In the genomic region with DNA sequence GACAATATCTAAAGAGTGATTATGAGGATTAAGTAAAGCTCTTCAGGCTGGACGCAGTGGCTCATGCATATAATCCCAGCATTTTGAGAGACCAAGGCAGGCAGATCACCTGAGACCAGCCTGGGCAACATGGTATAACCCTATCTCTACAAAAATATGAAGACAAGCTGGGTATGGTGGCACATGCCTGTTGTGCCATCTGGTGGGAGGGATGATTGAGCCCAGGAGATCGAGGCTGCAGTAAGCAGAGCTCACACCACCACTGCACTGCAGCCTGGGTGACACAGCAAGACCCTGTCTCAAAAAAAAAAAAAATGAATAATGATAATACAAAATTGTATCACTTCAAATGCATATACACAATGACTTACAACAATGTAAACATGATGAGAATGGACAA, we compare ENCODE assay signal across 1 cellular context.
TF ChIP-seq lines count a peak whose summit lies in the region.

No MANE protein-coding gene starts in this region.

TF ChIP-seq in liver, 16 proteins besides CTCF, POLR2A, EP300 and RAD21 (continued from another document):
- TF ChIP-seq, protein P1, sequence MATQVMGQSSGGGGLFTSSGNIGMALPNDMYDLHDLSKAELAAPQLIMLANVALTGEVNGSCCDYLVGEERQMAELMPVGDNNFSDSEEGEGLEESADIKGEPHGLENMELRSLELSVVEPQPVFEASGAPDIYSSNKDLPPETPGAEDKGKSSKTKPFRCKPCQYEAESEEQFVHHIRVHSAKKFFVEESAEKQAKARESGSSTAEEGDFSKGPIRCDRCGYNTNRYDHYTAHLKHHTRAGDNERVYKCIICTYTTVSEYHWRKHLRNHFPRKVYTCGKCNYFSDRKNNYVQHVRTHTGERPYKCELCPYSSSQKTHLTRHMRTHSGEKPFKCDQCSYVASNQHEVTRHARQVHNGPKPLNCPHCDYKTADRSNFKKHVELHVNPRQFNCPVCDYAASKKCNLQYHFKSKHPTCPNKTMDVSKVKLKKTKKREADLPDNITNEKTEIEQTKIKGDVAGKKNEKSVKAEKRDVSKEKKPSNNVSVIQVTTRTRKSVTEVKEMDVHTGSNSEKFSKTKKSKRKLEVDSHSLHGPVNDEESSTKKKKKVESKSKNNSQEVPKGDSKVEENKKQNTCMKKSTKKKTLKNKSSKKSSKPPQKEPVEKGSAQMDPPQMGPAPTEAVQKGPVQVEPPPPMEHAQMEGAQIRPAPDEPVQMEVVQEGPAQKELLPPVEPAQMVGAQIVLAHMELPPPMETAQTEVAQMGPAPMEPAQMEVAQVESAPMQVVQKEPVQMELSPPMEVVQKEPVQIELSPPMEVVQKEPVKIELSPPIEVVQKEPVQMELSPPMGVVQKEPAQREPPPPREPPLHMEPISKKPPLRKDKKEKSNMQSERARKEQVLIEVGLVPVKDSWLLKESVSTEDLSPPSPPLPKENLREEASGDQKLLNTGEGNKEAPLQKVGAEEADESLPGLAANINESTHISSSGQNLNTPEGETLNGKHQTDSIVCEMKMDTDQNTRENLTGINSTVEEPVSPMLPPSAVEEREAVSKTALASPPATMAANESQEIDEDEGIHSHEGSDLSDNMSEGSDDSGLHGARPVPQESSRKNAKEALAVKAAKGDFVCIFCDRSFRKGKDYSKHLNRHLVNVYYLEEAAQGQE (IDR thresholded peaks at IDR 0.05), result no peak
- TF ChIP-seq, protein P2, sequence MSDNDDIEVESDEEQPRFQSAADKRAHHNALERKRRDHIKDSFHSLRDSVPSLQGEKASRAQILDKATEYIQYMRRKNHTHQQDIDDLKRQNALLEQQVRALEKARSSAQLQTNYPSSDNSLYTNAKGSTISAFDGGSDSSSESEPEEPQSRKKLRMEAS (IDR thresholded peaks at IDR 0.05), result no peak
- no peak for TF ChIP-seq SP1 (IDR thresholded peaks at IDR 0.05)
- no peak for TF ChIP-seq TAF1 (conservative IDR thresholded peaks at IDR 0.05)
- TF ChIP-seq, protein P3, sequence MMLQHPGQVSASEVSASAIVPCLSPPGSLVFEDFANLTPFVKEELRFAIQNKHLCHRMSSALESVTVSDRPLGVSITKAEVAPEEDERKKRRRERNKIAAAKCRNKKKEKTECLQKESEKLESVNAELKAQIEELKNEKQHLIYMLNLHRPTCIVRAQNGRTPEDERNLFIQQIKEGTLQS (IDR thresholded peaks at IDR 0.05), result no peak
- TF ChIP-seq, protein P4, sequence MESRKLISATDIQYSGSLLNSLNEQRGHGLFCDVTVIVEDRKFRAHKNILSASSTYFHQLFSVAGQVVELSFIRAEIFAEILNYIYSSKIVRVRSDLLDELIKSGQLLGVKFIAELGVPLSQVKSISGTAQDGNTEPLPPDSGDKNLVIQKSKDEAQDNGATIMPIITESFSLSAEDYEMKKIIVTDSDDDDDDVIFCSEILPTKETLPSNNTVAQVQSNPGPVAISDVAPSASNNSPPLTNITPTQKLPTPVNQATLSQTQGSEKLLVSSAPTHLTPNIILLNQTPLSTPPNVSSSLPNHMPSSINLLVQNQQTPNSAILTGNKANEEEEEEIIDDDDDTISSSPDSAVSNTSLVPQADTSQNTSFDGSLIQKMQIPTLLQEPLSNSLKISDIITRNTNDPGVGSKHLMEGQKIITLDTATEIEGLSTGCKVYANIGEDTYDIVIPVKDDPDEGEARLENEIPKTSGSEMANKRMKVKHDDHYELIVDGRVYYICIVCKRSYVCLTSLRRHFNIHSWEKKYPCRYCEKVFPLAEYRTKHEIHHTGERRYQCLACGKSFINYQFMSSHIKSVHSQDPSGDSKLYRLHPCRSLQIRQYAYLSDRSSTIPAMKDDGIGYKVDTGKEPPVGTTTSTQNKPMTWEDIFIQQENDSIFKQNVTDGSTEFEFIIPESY (IDR thresholded peaks at IDR 0.05), result no peak
